16 cellular contexts compared by ENCODE assay signal in genomic region chr15:90881181-90881977, GRCh38.
"Had no signal": no experiment of that assay in that cellular context is flagged by ENCODE, and none has a peak within 500 bp of the region (broad histone marks: within the 10 kb centered on the region; RNA-seq: fewer than 3 reads in every experiment).

No MANE protein-coding gene starts in this region.

- H3K9me3 ChIP-seq: colonic mucosa, upper lobe of left lung had no signal

- H3K27me3 Mint-ChIP-seq: activated naive CD8-positive, alpha-beta T cell; stimulated activated naive CD8-positive, alpha-beta T cell treated with anti-CD3 and anti-CD28 coated beads, Interleukin-15, Interleukin-2, amounts not matched to agents 100 ng/mL and 50 ng/mL, for 24 hours had no signal

- H3K27ac Mint-ChIP-seq: activated naive CD8-positive, alpha-beta T cell; stimulated activated naive CD8-positive, alpha-beta T cell treated with anti-CD3 and anti-CD28 coated beads, Interleukin-15, Interleukin-2, amounts not matched to agents 100 ng/mL and 50 ng/mL, for 24 hours; T-helper 2 cell treated with Interferon-gamma antibody and Interleukin-4, amounts not matched to agents 5 μg/mL and 100 μg/mL, for 36 hours had no signal

- H3K27me3 ChIP-seq: colonic mucosa, upper lobe of left lung had no signal

- H3K27ac ChIP-seq: colonic mucosa had no signal

- DNase-seq: activated CD4-positive, alpha-beta T cell treated with anti-CD3 and anti-CD28 coated beads, Interleukin-2, amount 50 U/mL, for 1 hour; activated CD4-positive, CD25-positive, alpha-beta regulatory T cell; activated effector memory CD4-positive, alpha-beta T cell treated with anti-CD3 and anti-CD28 coated beads, Interleukin-2, amount 50 U/mL, for 16 hours; activated T-cell treated with anti-CD3 and anti-CD28 coated beads, Interleukin-2, amount 50 U/mL, for 1 hour; amniotic stem cell; colonic mucosa; islet precursor cell; left ventricle myocardium superior; mesenchymal stem cell; naive thymus-derived CD8-positive, alpha-beta T cell had no signal

- H3K4me3 Mint-ChIP-seq: activated naive CD8-positive, alpha-beta T cell; naive thymus-derived CD8-positive, alpha-beta T cell; stimulated activated naive CD8-positive, alpha-beta T cell treated with anti-CD3 and anti-CD28 coated beads, Interleukin-15, Interleukin-2, amounts not matched to agents 100 ng/mL and 50 ng/mL, for 24 hours; T-helper 2 cell treated with Interferon-gamma antibody and Interleukin-4, amounts not matched to agents 5 μg/mL and 100 μg/mL, for 36 hours had no signal

- H3K9me3 Mint-ChIP-seq: naive thymus-derived CD8-positive, alpha-beta T cell; stimulated activated naive CD8-positive, alpha-beta T cell treated with anti-CD3 and anti-CD28 coated beads, Interleukin-15, Interleukin-2, amounts not matched to agents 100 ng/mL and 50 ng/mL, for 24 hours; T-helper 2 cell treated with Interferon-gamma antibody and Interleukin-4, amounts not matched to agents 5 μg/mL and 100 μg/mL, for 36 hours had no signal

- H3K4me3 ChIP-seq: colonic mucosa, smooth muscle cell, upper lobe of left lung had no signal

- ATAC-seq: esophagus mucosa; left ventricle myocardium superior; naive thymus-derived CD8-positive, alpha-beta T cell had no signal
